In the genomic region with DNA sequence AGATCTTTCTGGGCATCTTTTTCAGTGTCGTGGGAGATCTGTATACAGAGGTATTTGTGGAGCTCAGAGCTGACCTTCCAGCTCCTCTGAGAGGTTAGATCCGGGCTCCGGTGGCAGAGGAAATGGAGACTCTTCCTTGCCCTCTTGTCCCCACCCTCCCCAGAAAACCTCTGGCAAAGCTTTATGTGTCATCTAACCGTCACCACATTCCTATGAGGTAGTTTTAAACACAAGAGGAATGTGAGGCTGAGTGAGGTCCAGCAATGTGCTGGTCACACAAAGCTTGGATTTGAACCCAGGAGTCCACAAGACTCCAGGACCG, we compare ENCODE assay signal across 10 cellular contexts. TPM values are rescaled to one million over a fixed set of nuclear protein-coding genes. Genes with fewer than 3 reads are reported as not detected.
DNase-seq lines count a peak whose midpoint lies in the region; ATAC-seq and TF ChIP-seq lines count a peak whose summit lies in the region.
"Had no signal": no experiment of that assay in that cellular context is flagged by ENCODE, and none has a peak within 500 bp of the region (broad histone marks: within the 10 kb centered on the region; RNA-seq: fewer than 3 reads in every experiment).

No MANE protein-coding gene starts in this region.

- H3K4me2 ChIP-seq in Loucy (ENCODE audit: low read depth, low read length, poor library complexity, severe bottlenecking): no peak overlapping the region

- no peaks in the 10 kb centered on the region for H3K27me3 ChIP-seq in Loucy (ENCODE audit: insufficient read depth, low read length, poor library complexity, severe bottlenecking)

- no peak for ATAC-seq in central memory CD8-positive, alpha-beta T cell (replicated peaks; ENCODE audit: extremely low read depth, poor library complexity, severe bottlenecking)
- no peak for ATAC-seq in GM21360 (IDR thresholded peaks at IDR 0.05; ENCODE audit: unreplicated experiment)

- H3K4me1 ChIP-seq in Loucy (ENCODE audit: insufficient read depth, low read length, poor library complexity, severe bottlenecking): no peaks in the 10 kb centered on the region

- no peaks in the 10 kb centered on the region for H3K9me2 ChIP-seq in Loucy (replicated peaks; ENCODE audit: low read depth, low read length)

- H3K4me1 Mint-ChIP-seq in central memory CD8-positive, alpha-beta T cell: peaks cover 53% of the 10 kb centered on the region
- H3K4me1 Mint-ChIP-seq in mesothelial cell of epicardium: peaks cover 11% of the 10 kb centered on the region

- TF ChIP-seq CTCF in Loucy (conservative IDR thresholded peaks at IDR 0.05; ENCODE audit: low read length) (no peak), mesothelial cell of epicardium (IDR thresholded peaks at IDR 0.05; ENCODE audit: unreplicated experiment) (no peak), GM13977 (IDR thresholded peaks at IDR 0.05; ENCODE audit: extremely low read depth, insufficient read depth, missing control alignments) (no peak)

- H3K27me3 Mint-ChIP-seq in central memory CD8-positive, alpha-beta T cell: no peaks in the 10 kb centered on the region
- peaks cover 13% of the 10 kb centered on the region for H3K27me3 Mint-ChIP-seq in mesothelial cell of epicardium (ENCODE audit: low read depth)

- H3K27ac Mint-ChIP-seq in central memory CD8-positive, alpha-beta T cell (ENCODE audit: low read depth): peak overlapping the region; percentile 59
- H3K27ac Mint-ChIP-seq in mesothelial cell of epicardium: no peak overlapping the region
- H3K27ac Mint-ChIP-seq: dendritic cell treated with granulocyte-macrophage colony-stimulating factor and Interleukin-4, amounts not matched to agents 40 ng/mL and 50 ng/mL, for 4 days; type B pancreatic cell had no signal

- peak overlapping the region; percentile 53; the same call in 1 of the 2 replicates for H2AFZ ChIP-seq in Loucy (ENCODE audit: low read length)

- DNase-seq in AG20443 (ENCODE audit: low spot score) (peak; percentile 74), mesothelial cell of epicardium (ENCODE audit: low spot score in 2 of 2, unreplicated experiment in 2 of 2) (no peak), GM13977 (ENCODE audit: low spot score) (no peak), NOMO-1 treated with DMSO at 0.1 percent for 48 hours (lab: John Stamatoyannopoulos, UW; ENCODE audit: unreplicated experiment) (no peak), SHP77 treated with DMSO at 0.1 percent for 48 hours (lab: John Stamatoyannopoulos, UW) (no peak)
- no peak for DNase-seq in central memory CD8-positive, alpha-beta T cell (ENCODE audit: low spot score in 2 of 2)

- H4K20me1 ChIP-seq in Loucy (ENCODE audit: insufficient read depth, low read length, poor library complexity, severe bottlenecking): no peaks in the 10 kb centered on the region

- no peak overlapping the region for H3K4me3 ChIP-seq in Loucy (ENCODE audit: low read length, poor library complexity, severe bottlenecking)

- no peak overlapping the region for H3K9ac ChIP-seq in Loucy (ENCODE audit: low read depth, low read length, poor library complexity, severe bottlenecking)

- no peaks in the 10 kb centered on the region for H3F3A ChIP-seq in Loucy (ENCODE audit: low read depth)

- in situ Hi-C loops in GM13977 (cut with MboI; ENCODE audit: low pct_unique_long_range_greater_than_20kb, low sequenced_read_pairs, unreplicated experiment): no loop called here

- no peaks in the 10 kb centered on the region for H3K9me3 Mint-ChIP-seq in central memory CD8-positive, alpha-beta T cell
- no peaks in the 10 kb centered on the region for H3K9me3 Mint-ChIP-seq in mesothelial cell of epicardium
- H3K9me3 Mint-ChIP-seq: dendritic cell treated with granulocyte-macrophage colony-stimulating factor and Interleukin-4, amounts not matched to agents 40 ng/mL and 50 ng/mL, for 4 days; type B pancreatic cell had no signal

- peaks cover 9% of the 10 kb centered on the region for H3K36me3 Mint-ChIP-seq in central memory CD8-positive, alpha-beta T cell (ENCODE audit: insufficient read depth)
- no peaks in the 10 kb centered on the region for H3K36me3 Mint-ChIP-seq in mesothelial cell of epicardium
- H3K36me3 Mint-ChIP-seq: type B pancreatic cell had no signal

- no peaks in the 10 kb centered on the region for H3K9me3 ChIP-seq in Loucy (ENCODE audit: insufficient read depth, low read depth, low read length)

- H3K79me2 ChIP-seq in Loucy (ENCODE audit: insufficient read depth, low read length): no peaks in the 10 kb centered on the region

- H3K36me3 ChIP-seq in Loucy (ENCODE audit: insufficient read depth, low read length): no peaks in the 10 kb centered on the region

- peak overlapping the region; percentile 68 for H3K4me3 Mint-ChIP-seq in central memory CD8-positive, alpha-beta T cell
- peak overlapping the region; percentile 55 for H3K4me3 Mint-ChIP-seq in mesothelial cell of epicardium

RNA-seq across cellular contexts. Expression of a gene that starts 1.2 kb away (rescaled TPM):
- total RNA-seq in mesothelial cell of epicardium: 0.23 TPM in 1 of 3 replicates, not detected in the others

RNA-seq across cellular contexts. Expression of a gene that starts 13.3 kb away (rescaled TPM):
- total RNA-seq in mesothelial cell of epicardium: 0.34 to 0.64 TPM (median 0.51 TPM) in 3 replicates
